8 cellular contexts compared by ENCODE assay signal in the genomic region with DNA sequence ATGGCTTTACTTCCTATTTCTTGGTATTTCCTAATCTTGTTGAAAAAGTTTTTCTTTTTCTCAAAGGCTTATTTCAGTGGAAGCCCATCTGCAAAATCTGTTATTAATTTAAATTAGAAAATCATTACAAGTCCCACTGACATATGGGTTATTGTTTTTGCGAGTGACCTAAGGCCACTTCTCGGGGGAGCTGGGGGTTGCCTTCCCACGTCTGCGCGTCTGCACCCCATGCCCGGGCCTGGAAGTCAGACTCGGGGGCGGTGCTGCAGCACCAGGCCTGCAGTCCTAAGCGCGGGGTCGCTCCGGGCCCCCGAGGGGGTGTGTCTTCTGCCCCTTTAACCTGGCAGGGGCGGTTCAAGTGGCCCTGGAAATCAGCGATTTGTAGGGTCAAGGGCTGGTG. TPM values are rescaled to one million over a fixed set of nuclear protein-coding genes. Genes with fewer than 3 reads are reported as not detected.
DNase-seq lines count a peak whose midpoint lies in the region; ATAC-seq, FAIRE-seq and TF ChIP-seq lines count a peak whose summit lies in the region.
"Not testable (repeated sequence)": the region's sequence is repeated elsewhere in the genome, so short reads cannot be mapped to it uniquely, and the experiment has no call there.

No MANE protein-coding gene starts in this region.

- H3K36me3 ChIP-seq in PC-3 (ENCODE audit: low read depth, low read length); cardiac muscle cell; pancreas; upper lobe of right lung: not testable (repeated sequence)

- not testable (repeated sequence) for H3K9me2 ChIP-seq in PC-3 (replicated peaks; ENCODE audit: low read length)

- POLR2A ChIA-PET in PC-3 (lab: Charles Lee; ENCODE audit: unreplicated experiment): not testable (repeated sequence)

- not testable (repeated sequence) for H3K27ac ChIP-seq in PC-3 (ENCODE audit: low read length); cardiac muscle cell; pancreas; upper lobe of right lung

- CTCF ChIA-PET in PC-3 (lab: Charles Lee): not testable (repeated sequence)

- H3K4me2 ChIP-seq in PC-3 (ENCODE audit: low read length): peak overlapping the region; percentile 49; the same call in 1 of the 2 replicates

- in situ Hi-C loops in astrocyte of the spinal cord (cut with HindIII; ENCODE audit: low sequenced_read_pairs): not testable (repeated sequence)

- peak overlapping the region; percentile 59; the same call in 1 of the 2 replicates for H2AFZ ChIP-seq in PC-3 (ENCODE audit: low read length)

- not testable (repeated sequence) for H3K27me3 ChIP-seq in PC-3 (ENCODE audit: low read length); cardiac muscle cell; pancreas; upper lobe of right lung

- DNase-seq in PC-3; astrocyte of the spinal cord (ENCODE audit: low read depth, low spot score); cardiac muscle cell (ENCODE audit: low read depth in 1 of 2, low spot score in 1 of 2); pancreas; upper lobe of right lung: not testable (repeated sequence)

- intact Hi-C loops in PC-3 (cut with micrococcal nuclease); pancreas (cut with DNase I); upper lobe of right lung (cut with DNase I): not testable (repeated sequence)

- not testable (repeated sequence) for BruUV-seq in PC-3 (replicated peaks; lab: Mats Ljungman, UMichigan)

- not testable (repeated sequence) for H3F3A ChIP-seq in PC-3 (ENCODE audit: low read length, unreplicated experiment)

- not testable (repeated sequence) for TF ChIP-seq CTCF in PC-3 (conservative IDR thresholded peaks at IDR 0.05; ENCODE audit: low read depth, low read length); astrocyte of the spinal cord (IDR thresholded peaks at IDR 0.05; ENCODE audit: low read depth, low read length); cardiac muscle cell (IDR thresholded peaks at IDR 0.05; ENCODE audit: low read depth, low read length); pancreas (IDR thresholded peaks at IDR 0.05); upper lobe of right lung (IDR thresholded peaks at IDR 0.05)

- ATAC-seq in GM18502 (IDR thresholded peaks at IDR 0.05; ENCODE audit: poor library complexity, unreplicated experiment) (peak; percentile 23), GM21825 (IDR thresholded peaks at IDR 0.05; ENCODE audit: unreplicated experiment) (peak; percentile 11), HG03432 (IDR thresholded peaks at IDR 0.05; ENCODE audit: unreplicated experiment) (peak; percentile 29), PC-3 (peak; percentile 3; the same call in 1 of the 2 replicates)
- ATAC-seq in pancreas, upper lobe of right lung: not testable (repeated sequence)

- not testable (repeated sequence) for H3K4me1 ChIP-seq in PC-3 (ENCODE audit: insufficient read depth, low read length); cardiac muscle cell (ENCODE audit: low read depth); pancreas; upper lobe of right lung

- not testable (repeated sequence) for H4K20me1 ChIP-seq in PC-3 (ENCODE audit: low read length)

- not testable (repeated sequence) for H3K79me2 ChIP-seq in PC-3 (ENCODE audit: low read length)

- not testable (repeated sequence) for H3K9me3 ChIP-seq in PC-3 (ENCODE audit: low read length); cardiac muscle cell (ENCODE audit: low read depth); pancreas; upper lobe of right lung

- not testable (repeated sequence) for FAIRE-seq in pancreas (lab: Jason Lieb, UNC)

- H3K4me3 ChIP-seq in PC-3 (ENCODE audit: low read length) (peak overlapping the region; percentile 49; the same call in 1 of the 2 replicates), astrocyte of the spinal cord (ENCODE audit: low read depth, low read length) (peak overlapping the region; percentile 38), cardiac muscle cell (peak overlapping the region; percentile 62), pancreas (peak overlapping the region in 3 of 4 donors; percentile 39 to 54 (median 43)), upper lobe of right lung (peak overlapping the region; percentile 61)

- H3K9ac ChIP-seq in PC-3 (ENCODE audit: low read length): not testable (repeated sequence)

- WGBS in pancreas, 2 donors: 8 to 10% methylated on average over 6 to 7 of the region's 15 CpGs

RNA-seq across cellular contexts. Expression of gene NBPF8, which starts 0.4 kb away (rescaled TPM):
- 19.3 and 19.8 TPM in 2 replicates for total RNA-seq in PC-3 (2014; rRNA removed)
- 5.1 and 9.8 TPM in 2 replicates for total RNA-seq in cardiac muscle cell
- 3.4 and 4.2 TPM in 2 replicates for polyA plus RNA-seq in cardiac muscle cell
- total RNA-seq in pancreas: 1 to 10 TPM; 4.4 to 8.3 (median 5.6) TPM
- 10 to 100 TPM; 10.8 to 12.0 TPM for polyA plus RNA-seq in pancreas
- total RNA-seq in upper lobe of right lung: 10.1 TPM
